In the genomic region with DNA sequence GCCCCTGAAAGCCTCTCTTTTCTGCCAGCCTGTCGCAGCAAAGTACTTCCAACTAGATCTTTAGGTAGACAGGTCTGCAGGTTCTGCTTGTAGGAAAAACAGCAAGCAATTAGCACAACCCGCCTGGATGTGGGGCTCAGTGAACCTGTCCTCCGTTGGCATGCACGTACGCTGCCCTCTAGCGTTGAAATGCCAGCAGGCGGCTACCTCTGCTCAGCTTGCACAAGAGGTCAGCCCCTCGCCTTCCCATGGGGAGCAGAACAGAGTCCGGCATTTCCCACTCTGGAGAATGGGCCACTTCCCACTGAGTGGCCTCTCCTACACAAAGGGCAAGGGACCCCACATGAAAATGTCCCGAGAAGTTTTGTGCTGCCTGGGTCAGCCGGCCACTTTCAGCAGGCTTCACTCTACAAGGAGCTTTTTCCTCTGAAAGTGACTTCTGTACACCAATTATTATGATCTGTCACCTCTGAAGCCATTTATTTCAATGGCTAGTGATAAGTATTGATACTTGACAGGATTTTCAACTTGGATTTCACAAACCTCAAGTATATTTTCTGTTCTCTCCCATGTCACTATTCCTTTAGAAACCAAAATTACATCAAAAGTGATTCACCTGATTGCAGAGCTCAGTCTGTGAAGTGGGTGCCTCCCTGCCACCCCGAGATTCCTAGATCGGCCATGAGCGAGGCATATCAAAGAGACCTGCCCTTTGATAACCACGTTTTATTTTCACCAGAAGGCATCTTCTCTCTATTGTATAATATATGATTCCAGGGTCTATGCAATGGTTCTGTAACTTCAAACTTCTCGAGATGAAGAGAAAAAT, we compare ENCODE assay signal across 8 cellular contexts. TPM values are rescaled to one million over a fixed set of nuclear protein-coding genes. Genes with fewer than 3 reads are reported as not detected.
DNase-seq lines count a peak whose midpoint lies in the region; ATAC-seq and TF ChIP-seq lines count a peak whose summit lies in the region.

No MANE protein-coding gene starts in this region.

- no peak overlapping the region for H3K4me3 Mint-ChIP-seq in HFFc6
- no peak overlapping the region for H3K4me3 Mint-ChIP-seq in activated CD8-positive, alpha-beta memory T cell treated with anti-CD3 and anti-CD28 coated beads, Interleukin-2, amount 10 ng/mL, durations not matched to agents 7 days and 5 days
- H3K4me3 Mint-ChIP-seq in natural killer cell treated with Interleukin-12 subunit alpha and Interleukin-12 subunit beta and Interleukin-15 and Interleukin-18, amount 100 ng/mL, for 72 hours, result no peak overlapping the region
- H3K4me3 Mint-ChIP-seq in stimulated activated naive B cell treated with anti-CD40 and anti-IgM and Interleukin-4, amounts not matched to agents 10 μg/mL and 1 μg/mL and 100 μg/mL, for 72 hours, result no peak overlapping the region

- H3K36me3 ChIP-seq in NT2/D1 (ENCODE audit: insufficient read depth, insufficient read length, low read length), result no peaks in the 10 kb centered on the region

- H3K27ac Mint-ChIP-seq in HFFc6, result no peak overlapping the region
- no peak overlapping the region for H3K27ac Mint-ChIP-seq in activated CD8-positive, alpha-beta memory T cell treated with anti-CD3 and anti-CD28 coated beads, Interleukin-2, amount 10 ng/mL, durations not matched to agents 7 days and 5 days
- no peak overlapping the region for H3K27ac Mint-ChIP-seq in natural killer cell treated with Interleukin-12 subunit alpha and Interleukin-12 subunit beta and Interleukin-15 and Interleukin-18, amount 100 ng/mL, for 72 hours
- no peak overlapping the region for H3K27ac Mint-ChIP-seq in stimulated activated naive B cell treated with anti-CD40 and anti-IgM and Interleukin-4, amounts not matched to agents 10 μg/mL and 1 μg/mL and 100 μg/mL, for 72 hours

- CTCF ChIA-PET in activated CD8-positive, alpha-beta memory T cell treated with anti-CD3 and anti-CD28 coated beads, Interleukin-2, amount 10 ng/mL, durations not matched to agents 7 days and 5 days (lab: Charles Lee), result interaction anchor here (0.8 to 9.4 kb wide), 22 partner anchors 9 to 600 kb away, joined by 3 to 98 read pairs (median 4); no protein-coding TSS in a partner anchor

- no peaks in the 10 kb centered on the region for H3K9me3 Mint-ChIP-seq in HFFc6
- H3K9me3 Mint-ChIP-seq in activated CD8-positive, alpha-beta memory T cell treated with anti-CD3 and anti-CD28 coated beads, Interleukin-2, amount 10 ng/mL, durations not matched to agents 7 days and 5 days (ENCODE audit: low read depth), result no peaks in the 10 kb centered on the region
- no peaks in the 10 kb centered on the region for H3K9me3 Mint-ChIP-seq in natural killer cell treated with Interleukin-12 subunit alpha and Interleukin-12 subunit beta and Interleukin-15 and Interleukin-18, amount 100 ng/mL, for 72 hours
- no peaks in the 10 kb centered on the region for H3K9me3 Mint-ChIP-seq in stimulated activated naive B cell treated with anti-CD40 and anti-IgM and Interleukin-4, amounts not matched to agents 10 μg/mL and 1 μg/mL and 100 μg/mL, for 72 hours

- no peaks in the 10 kb centered on the region for H3K36me3 Mint-ChIP-seq in HFFc6 (ENCODE audit: low read depth)
- H3K36me3 Mint-ChIP-seq in activated CD8-positive, alpha-beta memory T cell treated with anti-CD3 and anti-CD28 coated beads, Interleukin-2, amount 10 ng/mL, durations not matched to agents 7 days and 5 days, result no peaks in the 10 kb centered on the region
- no peaks in the 10 kb centered on the region for H3K36me3 Mint-ChIP-seq in natural killer cell treated with Interleukin-12 subunit alpha and Interleukin-12 subunit beta and Interleukin-15 and Interleukin-18, amount 100 ng/mL, for 72 hours
- no peaks in the 10 kb centered on the region for H3K36me3 Mint-ChIP-seq in stimulated activated naive B cell treated with anti-CD40 and anti-IgM and Interleukin-4, amounts not matched to agents 10 μg/mL and 1 μg/mL and 100 μg/mL, for 72 hours

- H3K27me3 ChIP-seq in NT2/D1 (ENCODE audit: insufficient read depth, insufficient read length), result no peaks in the 10 kb centered on the region

- DNase-seq in DMS153 (lab: John Stamatoyannopoulos, UW), result peak; percentile 11
- DNase-seq in HFFc6, result peak; percentile 60
- peak; percentile 80 for DNase-seq in NT2/D1 (ENCODE audit: low read depth, low spot score)
- DNase-seq in activated CD8-positive, alpha-beta memory T cell treated with anti-CD3 and anti-CD28 coated beads, Interleukin-2, amount 10 ng/mL, durations not matched to agents 7 days and 5 days, result peak; percentile 83
- peak; percentile 70 for DNase-seq in natural killer cell treated with Interleukin-12 subunit alpha and Interleukin-12 subunit beta and Interleukin-15 and Interleukin-18, amount 100 ng/mL, for 72 hours (ENCODE audit: low spot score)
- peak; percentile 23 for DNase-seq in stimulated activated naive B cell treated with anti-CD40 and anti-IgM and Interleukin-4, amounts not matched to agents 10 μg/mL and 1 μg/mL and 100 μg/mL, for 72 hours

- peaks cover 25% of the 10 kb centered on the region for H3K4me1 Mint-ChIP-seq in HFFc6 (ENCODE audit: low read depth)
- H3K4me1 Mint-ChIP-seq in activated CD8-positive, alpha-beta memory T cell treated with anti-CD3 and anti-CD28 coated beads, Interleukin-2, amount 10 ng/mL, durations not matched to agents 7 days and 5 days, result peaks cover 25% of the 10 kb centered on the region
- H3K4me1 Mint-ChIP-seq in natural killer cell treated with Interleukin-12 subunit alpha and Interleukin-12 subunit beta and Interleukin-15 and Interleukin-18, amount 100 ng/mL, for 72 hours (ENCODE audit: low read depth in 2 of 2), result peaks cover 9 to 16% of the 10 kb centered on the region in 2 donors
- H3K4me1 Mint-ChIP-seq in stimulated activated naive B cell treated with anti-CD40 and anti-IgM and Interleukin-4, amounts not matched to agents 10 μg/mL and 1 μg/mL and 100 μg/mL, for 72 hours, result peaks cover 0 to 3% of the 10 kb centered on the region in 2 donors

- peaks cover 3% of the 10 kb centered on the region for H3K4me1 ChIP-seq in NT2/D1 (ENCODE audit: insufficient read depth, insufficient read length)

- no peak overlapping the region for H3K9ac ChIP-seq in NT2/D1 (ENCODE audit: insufficient read length, low read depth)

- H3K9me3 ChIP-seq in NT2/D1 (ENCODE audit: insufficient read depth, low read length), result no peaks in the 10 kb centered on the region

- ATAC-seq in activated CD8-positive, alpha-beta memory T cell treated with anti-CD3 and anti-CD28 coated beads, Interleukin-2, amount 10 ng/mL, durations not matched to agents 7 days and 5 days, result peak; percentile 80
- ATAC-seq in esophagus mucosa (peak; percentile 76), HG03520 (IDR thresholded peaks at IDR 0.05; ENCODE audit: unreplicated experiment) (no peak)
- peak; percentile 66 to 69 for ATAC-seq in natural killer cell treated with Interleukin-12 subunit alpha and Interleukin-12 subunit beta and Interleukin-15 and Interleukin-18, amount 100 ng/mL, for 72 hours
- peak; percentile 78 to 82 for ATAC-seq in stimulated activated naive B cell treated with anti-CD40 and anti-IgM and Interleukin-4, amounts not matched to agents 10 μg/mL and 1 μg/mL and 100 μg/mL, for 72 hours (replicated peaks)

- TF ChIP-seq CTCF in HFFc6 (IDR thresholded peaks at IDR 0.05), result peak; percentile 88

- H3K4me3 ChIP-seq in NT2/D1 (ENCODE audit: insufficient read length, low read depth), result no peak overlapping the region

- peaks cover 10% of the 10 kb centered on the region for H3K27me3 Mint-ChIP-seq in HFFc6 (ENCODE audit: insufficient read depth)
- H3K27me3 Mint-ChIP-seq in activated CD8-positive, alpha-beta memory T cell treated with anti-CD3 and anti-CD28 coated beads, Interleukin-2, amount 10 ng/mL, durations not matched to agents 7 days and 5 days, result peaks cover 46% of the 10 kb centered on the region
- H3K27me3 Mint-ChIP-seq in natural killer cell treated with Interleukin-12 subunit alpha and Interleukin-12 subunit beta and Interleukin-15 and Interleukin-18, amount 100 ng/mL, for 72 hours, result peaks cover 42% of the 10 kb centered on the region in 2 donors
- peaks cover 13 to 22% of the 10 kb centered on the region in 2 donors for H3K27me3 Mint-ChIP-seq in stimulated activated naive B cell treated with anti-CD40 and anti-IgM and Interleukin-4, amounts not matched to agents 10 μg/mL and 1 μg/mL and 100 μg/mL, for 72 hours

RNA-seq across cellular contexts. Expression of a gene that starts 56.7 kb away (rescaled TPM):
- total RNA-seq in HFFc6 (2021; fragmentation: NEBNext Ultra II Directional; extraction: Animal tissue kit (Norgen Biotek cat#: 25700)), result 10 to 100 TPM; 27.7 to 54.4 (median 46.6) TPM
- under 1 TPM; 0.16 to 0.58 TPM for total RNA-seq in activated CD8-positive, alpha-beta memory T cell treated with anti-CD3 and anti-CD28 coated beads, Interleukin-2, amount 10 ng/mL, durations not matched to agents 7 days and 5 days
- total RNA-seq in esophagus mucosa, result 2.3 TPM
- under 1 TPM; 0.08 to 0.69 TPM for total RNA-seq in natural killer cell treated with Interleukin-12 subunit alpha and Interleukin-12 subunit beta and Interleukin-15 and Interleukin-18, amount 100 ng/mL, for 72 hours

Comparison
In these comparisons a context has a peak if more than half of its experiments do, and no peak if none do; other contexts are left out.
1. DNase-seq: peak in every context shown above with its lines; median percentile 83 in activated CD8-positive, alpha-beta memory T cell treated with anti-CD3 and anti-CD28 coated beads, Interleukin-2, amount 10 ng/mL, durations not matched to agents 7 days and 5 days; 80 in NT2/D1; 70 in natural killer cell treated with Interleukin-12 subunit alpha and Interleukin-12 subunit beta and Interleukin-15 and Interleukin-18, amount 100 ng/mL, for 72 hours; 60 in HFFc6; 23 in stimulated activated naive B cell treated with anti-CD40 and anti-IgM and Interleukin-4, amounts not matched to agents 10 μg/mL and 1 μg/mL and 100 μg/mL, for 72 hours; 11 in DMS153.